ENCODE assay signal across 8 cellular contexts in genomic region chr12:85923767-85924331, GRCh38. TPM values are rescaled to one million over a fixed set of nuclear protein-coding genes. Genes with fewer than 3 reads are reported as not detected.
A peak's percentile ranks its signal among the peaks of the same experiment; 100 is the strongest.
DNase-seq lines count a peak whose midpoint lies in the region; ATAC-seq and TF ChIP-seq lines count a peak whose summit lies in the region.

No MANE protein-coding gene starts in this region.

- WGBS in testis, 2 donors: 80 to 87% methylated on average over 1 of the region's 1 CpG

- peak; percentile 35 for TF ChIP-seq CTCF in AG04449 (IDR thresholded peaks at IDR 0.05; ENCODE audit: insufficient read depth, low read length, missing control alignments)
- TF ChIP-seq CTCF in GM20000 (IDR thresholded peaks at IDR 0.05; ENCODE audit: extremely low read depth, missing control alignments): no peak
- peak; percentile 85 for TF ChIP-seq CTCF in OCI-LY7 (conservative IDR thresholded peaks at IDR 0.05; ENCODE audit: low read length)
- peak; percentile 28 to 89 (median 46) for TF ChIP-seq CTCF in testis (IDR thresholded peaks at IDR 0.05)

- no peak overlapping the region for H3K4me3 ChIP-seq in AG04449 (ENCODE audit: low read depth, low read length)
- H3K4me3 ChIP-seq in OCI-LY7 (ENCODE audit: low read depth, low read length, poor library complexity, severe bottlenecking): no peak overlapping the region
- no peak overlapping the region for H3K4me3 ChIP-seq in testis

- no peak overlapping the region for H2AFZ ChIP-seq in OCI-LY7 (ENCODE audit: low read length)

- no peaks in the 10 kb centered on the region for H3K79me2 ChIP-seq in OCI-LY7 (ENCODE audit: insufficient read depth, low read depth, low read length)

- H3K4me2 ChIP-seq in OCI-LY7 (ENCODE audit: low read length): no peak overlapping the region

- CTCF ChIA-PET in AG04449 (lab: Yijun Ruan, JAX): interaction anchor here (0.6 to 1.6 kb wide), 9 partner anchors 8 to 1006 kb away, joined by 3 to 10 read pairs (median 5); no protein-coding TSS in a partner anchor
- CTCF ChIA-PET in OCI-LY7 (lab: Charles Lee; ENCODE audit: unreplicated experiment): no interaction called here

- POLR2A ChIA-PET in AG04449 (lab: Yijun Ruan, JAX): no interaction called here
- POLR2A ChIA-PET in OCI-LY7 (lab: Charles Lee): no interaction called here

- no peaks in the 10 kb centered on the region for H4K20me1 ChIP-seq in OCI-LY7 (ENCODE audit: insufficient read depth, low read length)

- no peak for TF ChIP-seq POLR2A in testis (IDR thresholded peaks at IDR 0.05)

- H3K27me3 ChIP-seq in testis: no peaks in the 10 kb centered on the region

- BruUV-seq in OCI-LY7 (replicated peaks; lab: Mats Ljungman, UMichigan): no TSS peak

- H3K27ac ChIP-seq in OCI-LY7 (ENCODE audit: low read depth, low read length, poor library complexity, severe bottlenecking) (no peak overlapping the region), testis (no peak overlapping the region)

- intact Hi-C loops in OCI-LY7 (cut with micrococcal nuclease; ENCODE audit: unreplicated experiment) (loop anchor here (5.0 kb wide), 2 partner anchors 347 to 1923 kb away; no protein-coding TSS in a partner anchor), testis (cut with DNase I; ENCODE audit: low total_unique reads) (no loop called here)

- DNase-seq in AG04449 (ENCODE audit: low read depth, low spot score): peak; percentile 7
- peak; percentile 8 for DNase-seq in GM20000 (ENCODE audit: low spot score)
- DNase-seq in OCI-LY7 (ENCODE audit: low spot score): peak; percentile 1
- peak; percentile 80 for DNase-seq in fibroblast of peridontal ligament (ENCODE audit: extremely low read depth)
- no peak for DNase-seq in testis
- DNase-seq in activated effector memory CD4-positive, alpha-beta T cell treated with anti-CD3 and anti-CD28 coated beads, Interleukin-2, amount 50 U/mL, for 16 hours: no peak
- DNase-seq in CD1c-positive myeloid dendritic cell (ENCODE audit: extremely low spot score): no peak

- no peaks in the 10 kb centered on the region for H3K9me3 ChIP-seq in OCI-LY7 (ENCODE audit: low read length)
- H3K9me3 ChIP-seq in testis: no peaks in the 10 kb centered on the region

- no peak for ATAC-seq in HG03439 (IDR thresholded peaks at IDR 0.05; ENCODE audit: unreplicated experiment)

- H3K4me1 ChIP-seq in OCI-LY7 (ENCODE audit: insufficient read depth, low read length, poor library complexity, severe bottlenecking) (no peaks in the 10 kb centered on the region), testis (no peaks in the 10 kb centered on the region)

- H3K9me2 ChIP-seq in OCI-LY7 (ENCODE audit: insufficient read depth, low read length): no peaks in the 10 kb centered on the region

- H3K36me3 ChIP-seq in OCI-LY7 (ENCODE audit: insufficient read depth, low read length) (no peaks in the 10 kb centered on the region), testis (ENCODE audit: low read depth, missing control alignments) (no peaks in the 10 kb centered on the region)

RNA-seq across cellular contexts. Expression of gene NTS, which starts 49.8 kb away (rescaled TPM):
- not detected in 2 replicates for total RNA-seq in OCI-LY7 (2014; rRNA removed; shearing (Covaris generic))
- total RNA-seq in OCI-LY7 (2022): not detected in 2 replicates
- not detected for total RNA-seq in testis
- 1.2 TPM for polyA plus RNA-seq in testis (ENCODE audit: insufficient read depth, low read depth, low replicate concordance)

Comparison
In these comparisons a context has a peak if more than half of its experiments do, and no peak if none do; other contexts are left out.
1. DNase-seq: peak in AG04449 (single experiment), GM20000 (single experiment), OCI-LY7 (single experiment) and fibroblast of peridontal ligament (single experiment); none in testis (single experiment), activated effector memory CD4-positive, alpha-beta T cell treated with anti-CD3 and anti-CD28 coated beads, Interleukin-2, amount 50 U/mL, for 16 hours (single experiment) and CD1c-positive myeloid dendritic cell (single experiment).